In the genomic region with DNA sequence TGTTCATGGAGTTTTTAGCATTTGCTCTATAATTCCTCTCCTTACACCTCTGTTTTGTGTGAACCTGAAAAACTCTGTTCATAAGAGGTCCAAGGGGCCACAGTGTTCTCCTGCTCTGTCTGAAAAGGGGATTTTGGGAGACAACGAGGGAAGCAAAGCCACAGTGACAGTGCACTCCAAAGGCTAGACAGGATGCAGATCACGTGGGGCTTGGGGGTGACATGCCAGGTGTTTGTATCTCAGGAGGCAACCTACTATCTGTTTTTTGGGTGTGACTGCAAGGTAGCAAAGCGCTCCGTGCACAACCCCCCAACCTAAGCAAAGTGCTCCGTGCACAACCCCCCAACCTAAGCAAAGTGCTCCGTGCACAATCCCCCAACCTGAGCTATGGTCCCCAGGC, we compare ENCODE assay signal across 10 cellular contexts. TPM values are rescaled to one million over a fixed set of nuclear protein-coding genes. Genes with fewer than 3 reads are reported as not detected.
A peak's percentile ranks its signal among the peaks of the same experiment; 100 is the strongest.
DNase-seq lines count a peak whose midpoint lies in the region; ATAC-seq, FAIRE-seq and TF ChIP-seq lines count a peak whose summit lies in the region.
"Had no signal": no experiment of that assay in that cellular context is flagged by ENCODE, and none has a peak within 500 bp of the region (broad histone marks: within the 10 kb centered on the region; RNA-seq: fewer than 3 reads in every experiment).

No MANE protein-coding gene starts in this region.

- peak overlapping the region; percentile 81 for H4K91ac ChIP-seq in H1 (replicated peaks; ENCODE audit: insufficient read length, low read length)

- no peaks in the 10 kb centered on the region for H3K36me3 ChIP-seq in HEK293 (ENCODE audit: control insufficient read depth in 2 of 2, insufficient read depth in 1 of 2, low read length in 2 of 2)
- H3K36me3 ChIP-seq in SK-N-MC (ENCODE audit: insufficient read depth, low read length): no peaks in the 10 kb centered on the region
- no peaks in the 10 kb centered on the region for H3K36me3 ChIP-seq in H1 (ENCODE audit: control insufficient read depth in 2 of 4, insufficient read depth in 4 of 4, low read length in 3 of 4)
- H3K36me3 ChIP-seq in skeletal muscle satellite cell (ENCODE audit: insufficient read depth, low read length): no peaks in the 10 kb centered on the region

- TF ChIP-seq EP300 in H1 (IDR thresholded peaks at IDR 0.05; ENCODE audit: borderline replicate concordance in 1 of 2, low read depth in 2 of 2, low read length in 2 of 2): no peak

- TF ChIP-seq CTCF in HEK293 (tag by site-specific recombination; IDR thresholded peaks at IDR 0.05) (no peak), H1 (IDR thresholded peaks at IDR 0.05; ENCODE audit: control extremely low read depth in 1 of 3, insufficient read depth in 1 of 3, low read depth in 1 of 3, low read length in 3 of 3) (no peak)

- H3K27me3 ChIP-seq in H1 (replicated peaks in 1 of 4; ENCODE audit: control insufficient read depth in 3 of 4, extremely low read depth in 1 of 4, insufficient read depth in 3 of 4, low read length in 3 of 4) (no peaks in the 10 kb centered on the region), skeletal muscle satellite cell (ENCODE audit: control insufficient read depth, insufficient read depth, low read length) (no peaks in the 10 kb centered on the region)
- H3K27me3 ChIP-seq: foreskin keratinocyte had no signal

- H2BK15ac ChIP-seq in H1 (ENCODE audit: low read length): peak overlapping the region; percentile 95; the same call in 1 of the 2 replicates

- peaks cover 8% of the 10 kb centered on the region; the same call in 1 of the 2 replicates for H3K23me2 ChIP-seq in H1 (ENCODE audit: low read depth, low read length)

- WGBS in H1 (ENCODE audit: extremely low coverage in 1 of 2, insufficient coverage in 1 of 2, insufficient read length in 1 of 2, insufficient replicate concordance in 2 of 2, low coverage in 1 of 2, low lambda C conversion rate in 2 of 2, missing lambda C conversion rate in 1 of 2), 2 experiments: 88% methylated on average over 6 of the region's 6 CpGs; no CpG with 5 or more reads in 1 of the 2 experiments

- CTCF ChIA-PET in HEK293 (lab: Yijun Ruan, JAX): interaction anchor here (0.6 to 1.1 kb wide), 3 partner anchors 22 to 54 kb away, joined by 3 to 5 read pairs (median 3); no protein-coding TSS in a partner anchor
- CTCF ChIA-PET in H1 (lab: Charles Lee; ENCODE audit: partially characterized antibody): interaction anchor here (0.7 to 2.0 kb wide), 7 partner anchors 9 to 153 kb away, joined by 3 to 9 read pairs (median 3); a partner anchor contains a TSS

- H4K8ac ChIP-seq in H1 (ENCODE audit: extremely low read depth, insufficient read depth, low read length): no peak overlapping the region

- H3K18ac ChIP-seq in H1 (ENCODE audit: extremely low read depth, low read length): peak overlapping the region; percentile 51

- H3K4me3 ChIP-seq in HEK293 (ENCODE audit: low read depth, low read length) (no peak overlapping the region), SK-N-MC (no peak overlapping the region; the same call in 1 of the 2 replicates), H1 (ENCODE audit: extremely low read depth in 1 of 4, insufficient read depth in 2 of 4, low read depth in 3 of 4, low read length in 4 of 4) (peak overlapping the region in 1 of 4 experiments; percentile 56; a peak in 3 of 8 replicates), skeletal muscle satellite cell (ENCODE audit: low read length) (peak overlapping the region; percentile 35)

- H4K20me1 ChIP-seq in H1 (replicated peaks in 1 of 2; ENCODE audit: control insufficient read depth in 1 of 2, insufficient read depth in 2 of 2, low read length in 2 of 2): no peaks in the 10 kb centered on the region

- peak overlapping the region; percentile 76 to 89; a peak in 3 of 4 replicates for H3K4me2 ChIP-seq in H1 (ENCODE audit: insufficient read depth in 1 of 2, low read depth in 2 of 2, low read length in 2 of 2)
- H3K4me2 ChIP-seq in skeletal muscle satellite cell (ENCODE audit: low read length): peak overlapping the region; percentile 73

- H3K4me1 ChIP-seq in HEK293 (ENCODE audit: control insufficient read depth, insufficient read depth, low read length) (peaks cover 22% of the 10 kb centered on the region), H1 (replicated peaks in 1 of 4; ENCODE audit: control insufficient read depth in 3 of 4, insufficient read depth in 4 of 4, low read length in 3 of 4) (peaks cover 15 to 23% (median 18%) of the 10 kb centered on the region in 4 experiments), skeletal muscle satellite cell (ENCODE audit: control insufficient read depth, insufficient read depth, low read length) (peaks cover 30% of the 10 kb centered on the region)

- POLR2A ChIA-PET in HEK293 (lab: Yijun Ruan, JAX) (interaction anchor here (1.4 to 2.6 kb wide), 5 partner anchors 44 to 154 kb away, joined by 5 to 30 read pairs (median 16); a partner anchor contains a TSS), H1 (lab: Charles Lee; ENCODE audit: partially characterized antibody) (interaction anchor here (0.6 to 3.4 kb wide), 14 partner anchors 11 to 324 kb away, joined by 3 to 19 read pairs (median 4); a partner anchor contains a TSS)

- peak overlapping the region; percentile 96; the same call in 1 of the 2 replicates for H3K27ac ChIP-seq in HEK293 (ENCODE audit: extremely low read depth, low read depth, low read length)
- H3K27ac ChIP-seq in SK-N-MC: peak overlapping the region; percentile 97
- H3K27ac ChIP-seq in H1 (ENCODE audit: low read depth, low read length): no peak overlapping the region
- H3K27ac ChIP-seq: foreskin keratinocyte had no signal

- H3K9ac ChIP-seq in SK-N-MC (ENCODE audit: insufficient read length) (peak overlapping the region; percentile 4), H1 (replicated peaks in 1 of 4; ENCODE audit: extremely low read depth in 1 of 4, low read depth in 3 of 4, low read length in 3 of 4) (no peak overlapping the region), skeletal muscle satellite cell (ENCODE audit: low read depth, low read length) (no peak overlapping the region)

- H3K14ac ChIP-seq in H1 (ENCODE audit: insufficient read length): no peak overlapping the region

- 0 out of 2 replicates have a peak overlapping the region, but pooled peaks have one; percentile 39 for H2AFZ ChIP-seq in H1 (ENCODE audit: low read length)

- H3K9me3 ChIP-seq in HEK293 (ENCODE audit: control insufficient read depth, insufficient read depth, low read depth, low read length) (no peaks in the 10 kb centered on the region), SK-N-MC (ENCODE audit: low read depth, low read length) (no peaks in the 10 kb centered on the region), H1 (ENCODE audit: insufficient read depth in 2 of 2, low read depth in 1 of 2, low read length in 1 of 2) (no peaks in the 10 kb centered on the region), skeletal muscle satellite cell (replicated peaks; ENCODE audit: low read length) (no peaks in the 10 kb centered on the region)

- H4K5ac ChIP-seq in H1 (ENCODE audit: insufficient read length, low read depth, low read length): no peak overlapping the region

- no peak overlapping the region for H3K23ac ChIP-seq in H1 (ENCODE audit: insufficient read length)

- no peak for FAIRE-seq in H1 (lab: Jason Lieb, UNC)

- no peak overlapping the region for H2BK120ac ChIP-seq in H1 (replicated peaks; ENCODE audit: low read depth, low read length)

- H3K79me1 ChIP-seq in H1 (ENCODE audit: low read depth, low read length): no peaks in the 10 kb centered on the region

- TF ChIP-seq RAD21 in H1 (IDR thresholded peaks at IDR 0.05 in 1 of 2, conservative IDR thresholded peaks at IDR 0.05 in 1 of 2; ENCODE audit: low read depth in 2 of 2, low read length in 2 of 2): no peak

- peak overlapping the region; percentile 40 for H3K4ac ChIP-seq in H1 (replicated peaks; ENCODE audit: insufficient read length, low read depth, low read length)

- DNase-seq in SK-N-MC (ENCODE audit: low read depth, low spot score): no peak
- no peak for DNase-seq in H1 (ENCODE audit: low read depth in 1 of 2, low spot score in 2 of 2)
- DNase-seq in iPS-NIHi7 (ENCODE audit: extremely low spot score): no peak
- DNase-seq in occipital lobe (lab: John Stamatoyannopoulos, UW): no peak

- peak overlapping the region; percentile 99; the same call in 1 of the 2 replicates for H2BK20ac ChIP-seq in H1 (ENCODE audit: low read length)

- no peak for ATAC-seq in GM19455 (IDR thresholded peaks at IDR 0.05; ENCODE audit: unreplicated experiment)
- no peak for ATAC-seq in GM18517 (IDR thresholded peaks at IDR 0.05; ENCODE audit: unreplicated experiment)
- ATAC-seq: foreskin keratinocyte had no signal

- H2BK12ac ChIP-seq in H1 (ENCODE audit: low read depth, low read length): peak overlapping the region; percentile 69; the same call in 1 of the 2 replicates

- H3K79me2 ChIP-seq in H1 (ENCODE audit: control insufficient read depth in 1 of 2, insufficient read depth in 2 of 2, low read length in 2 of 2): no peaks in the 10 kb centered on the region

- TF ChIP-seq POLR2A in H1 (IDR thresholded peaks at IDR 0.05; ENCODE audit: control extremely low read depth in 1 of 2, low read depth in 2 of 2, low read length in 2 of 2): no peak

- 0 out of 2 replicates have a peak overlapping the region, but pooled peaks have one; percentile 45 for H2AK5ac ChIP-seq in H1 (ENCODE audit: low read depth, low read length)

- H3K56ac ChIP-seq in H1 (replicated peaks; ENCODE audit: insufficient read length, low read depth, low read length): no peak overlapping the region

- peak overlapping the region; percentile 79; the same call in 1 of the 2 replicates for H2BK5ac ChIP-seq in H1 (ENCODE audit: low read depth, low read length)

RNA-seq across cellular contexts. Expression of a gene that starts 5.1 kb away (rescaled TPM):
- 305 and 330 TPM in 2 replicates for total RNA-seq in H1 (2021; fragmentation: NEBNext Ultra II Directional; extraction: Animal tissue kit (Norgen Biotek cat#: 25700))
- 198 and 214 TPM in 2 replicates for polyA plus RNA-seq in H1 (2011; rRNA removed)
- polyA plus RNA-seq in H1 (2011; cell fraction: cytosol; rRNA removed): 178 TPM
- 362 TPM for polyA plus RNA-seq in H1 (2011; cell fraction: nucleus; rRNA removed)
- 194 to 267 TPM (median 241 TPM) in 4 replicates for polyA plus RNA-seq in H1 (2012, experiment 1 of 2)
- polyA plus RNA-seq in H1 (2012, experiment 2 of 2): 52.1 TPM
- polyA plus RNA-seq in H1 (2013, experiment 1 of 2): 180 TPM
- 192 TPM for polyA plus RNA-seq in H1 (2013, experiment 2 of 2)
- polyA minus RNA-seq in H1 (2011; rRNA and poly(A)+ RNA removed): 290 and 298 TPM in 2 replicates
- 180 TPM for polyA minus RNA-seq in H1 (2011; cell fraction: cytosol; rRNA and poly(A)+ RNA removed)
- polyA minus RNA-seq in H1 (2011; cell fraction: nucleus; rRNA and poly(A)+ RNA removed): 129 TPM
- total RNA-seq in skeletal muscle satellite cell (2012; rRNA removed): 148 and 162 TPM in 2 replicates
- total RNA-seq in occipital lobe: 149 TPM

RNA-seq across cellular contexts. Expression of a gene that starts 23.5 kb away (rescaled TPM):
- total RNA-seq in H1 (2021; fragmentation: NEBNext Ultra II Directional; extraction: Animal tissue kit (Norgen Biotek cat#: 25700)): 0.22 and 0.23 TPM in 2 replicates
- 0.24 and 0.63 TPM in 2 replicates for polyA plus RNA-seq in H1 (2011; rRNA removed)
- polyA plus RNA-seq in H1 (2011; cell fraction: cytosol; rRNA removed): 0.31 TPM
- 0.47 TPM for polyA plus RNA-seq in H1 (2011; cell fraction: nucleus; rRNA removed)
- polyA plus RNA-seq in H1 (2012, experiment 1 of 2): 0.29 to 0.40 TPM (median 0.35 TPM) in 3 of 4 replicates, not detected in the other
- polyA plus RNA-seq in H1 (2012, experiment 2 of 2): 0.21 TPM
- polyA plus RNA-seq in H1 (2013, experiment 1 of 2): 0.57 TPM
- polyA plus RNA-seq in H1 (2013, experiment 2 of 2): 0.48 TPM
- 0.32 and 0.63 TPM in 2 replicates for polyA minus RNA-seq in H1 (2011; rRNA and poly(A)+ RNA removed)
- not detected for polyA minus RNA-seq in H1 (2011; cell fraction: cytosol; rRNA and poly(A)+ RNA removed)
- polyA minus RNA-seq in H1 (2011; cell fraction: nucleus; rRNA and poly(A)+ RNA removed): 0.40 TPM
- not detected in 2 replicates for total RNA-seq in skeletal muscle satellite cell (2012; rRNA removed)
- 0.62 TPM for total RNA-seq in occipital lobe
- total RNA-seq: LHCN-M2 had no signal

RNA-seq across cellular contexts. Expression of a gene that starts 35.0 kb away (rescaled TPM):
- 0.80 and 1.2 TPM in 2 replicates for total RNA-seq in H1 (2021; fragmentation: NEBNext Ultra II Directional; extraction: Animal tissue kit (Norgen Biotek cat#: 25700))
- polyA plus RNA-seq in H1 (2011; rRNA removed): 5.2 and 8.9 TPM in 2 replicates
- 4.1 TPM for polyA plus RNA-seq in H1 (2011; cell fraction: cytosol; rRNA removed)
- 13.2 TPM for polyA plus RNA-seq in H1 (2011; cell fraction: nucleus; rRNA removed)
- polyA plus RNA-seq in H1 (2012, experiment 1 of 2): 0.98 to 1.8 TPM (median 1.4 TPM) in 4 replicates
- polyA plus RNA-seq in H1 (2012, experiment 2 of 2): 0.30 TPM
- 1.5 TPM for polyA plus RNA-seq in H1 (2013, experiment 1 of 2)
- 2.1 TPM for polyA plus RNA-seq in H1 (2013, experiment 2 of 2)
- polyA minus RNA-seq in H1 (2011; rRNA and poly(A)+ RNA removed): 5.7 and 11.8 TPM in 2 replicates
- 2.2 TPM for polyA minus RNA-seq in H1 (2011; cell fraction: cytosol; rRNA and poly(A)+ RNA removed)
- 5.7 TPM for polyA minus RNA-seq in H1 (2011; cell fraction: nucleus; rRNA and poly(A)+ RNA removed)
- 2.0 TPM in 1 of 2 replicates, not detected in the other for total RNA-seq in skeletal muscle satellite cell (2012; rRNA removed)
- 0.62 TPM for total RNA-seq in occipital lobe
- total RNA-seq: LHCN-M2 had no signal

RNA-seq across cellular contexts. Expression of a gene that starts 44.2 kb away (rescaled TPM):
- 82.6 and 85.6 TPM in 2 replicates for total RNA-seq in H1 (2021; fragmentation: NEBNext Ultra II Directional; extraction: Animal tissue kit (Norgen Biotek cat#: 25700))
- polyA plus RNA-seq in H1 (2011; rRNA removed): 34.4 and 35.4 TPM in 2 replicates
- polyA plus RNA-seq in H1 (2011; cell fraction: cytosol; rRNA removed): 55.4 TPM
- polyA plus RNA-seq in H1 (2011; cell fraction: nucleus; rRNA removed): 191 TPM
- 73.4 to 85.0 TPM (median 77.9 TPM) in 4 replicates for polyA plus RNA-seq in H1 (2012, experiment 1 of 2)
- polyA plus RNA-seq in H1 (2012, experiment 2 of 2): 49.2 TPM
- 63.9 TPM for polyA plus RNA-seq in H1 (2013, experiment 1 of 2)
- polyA plus RNA-seq in H1 (2013, experiment 2 of 2): 51.3 TPM
- polyA minus RNA-seq in H1 (2011; rRNA and poly(A)+ RNA removed): 29.8 and 75.1 TPM in 2 replicates
- polyA minus RNA-seq in H1 (2011; cell fraction: cytosol; rRNA and poly(A)+ RNA removed): 26.6 TPM
- polyA minus RNA-seq in H1 (2011; cell fraction: nucleus; rRNA and poly(A)+ RNA removed): 45.4 TPM
- total RNA-seq in skeletal muscle satellite cell (2012; rRNA removed): 33.4 and 40.1 TPM in 2 replicates
- total RNA-seq in occipital lobe: 10.8 TPM

RNA-seq across cellular contexts. Expression of a gene that starts 50.7 kb away (rescaled TPM):
- total RNA-seq in H1 (2021; fragmentation: NEBNext Ultra II Directional; extraction: Animal tissue kit (Norgen Biotek cat#: 25700)): 21.7 and 22.9 TPM in 2 replicates
- polyA plus RNA-seq in H1 (2011; rRNA removed): 28.6 and 29.3 TPM in 2 replicates
- 44.8 TPM for polyA plus RNA-seq in H1 (2011; cell fraction: cytosol; rRNA removed)
- 62.2 TPM for polyA plus RNA-seq in H1 (2011; cell fraction: nucleus; rRNA removed)
- polyA plus RNA-seq in H1 (2012, experiment 1 of 2): 25.6 to 40.6 TPM (median 29.1 TPM) in 4 replicates
- 21.9 TPM for polyA plus RNA-seq in H1 (2012, experiment 2 of 2)
- polyA plus RNA-seq in H1 (2013, experiment 1 of 2): 26.0 TPM
- 22.1 TPM for polyA plus RNA-seq in H1 (2013, experiment 2 of 2)
- polyA minus RNA-seq in H1 (2011; rRNA and poly(A)+ RNA removed): 15.7 and 16.4 TPM in 2 replicates
- 6.8 TPM for polyA minus RNA-seq in H1 (2011; cell fraction: cytosol; rRNA and poly(A)+ RNA removed)
- 13.0 TPM for polyA minus RNA-seq in H1 (2011; cell fraction: nucleus; rRNA and poly(A)+ RNA removed)
- total RNA-seq in skeletal muscle satellite cell (2012; rRNA removed): 16.2 and 20.8 TPM in 2 replicates
- total RNA-seq in occipital lobe: 65.0 TPM
